30 cellular contexts compared by ENCODE assay signal in the genomic region with DNA sequence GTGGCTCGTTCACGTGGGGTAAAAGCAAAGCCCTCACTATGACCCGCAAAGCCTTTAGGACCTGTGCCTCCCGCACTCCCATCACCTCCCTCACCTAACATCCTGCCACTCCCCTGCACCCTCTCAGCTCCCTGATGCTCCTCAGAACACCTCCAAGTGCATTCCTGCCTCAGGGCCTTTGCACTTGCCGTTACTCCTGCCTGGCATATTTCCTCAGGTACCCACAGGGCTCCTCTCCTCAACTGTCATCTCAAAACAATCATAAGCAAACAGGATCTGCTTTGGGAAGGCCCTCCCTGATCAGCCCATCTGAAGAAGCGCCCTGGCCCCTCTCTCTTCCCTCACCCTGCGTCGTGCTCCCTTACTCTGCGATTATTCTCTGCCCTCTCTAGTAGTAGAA. TPM values are rescaled to one million over a fixed set of nuclear protein-coding genes. Genes with fewer than 3 reads are reported as not detected.
DNase-seq lines count a peak whose midpoint lies in the region; ATAC-seq, FAIRE-seq and TF ChIP-seq lines count a peak whose summit lies in the region.
"Had no signal": no experiment of that assay in that cellular context is flagged by ENCODE, and none has a peak within 500 bp of the region (broad histone marks: within the 10 kb centered on the region; RNA-seq: fewer than 3 reads in every experiment).

No MANE protein-coding gene starts in this region.

- H2BK120ac ChIP-seq in mesenchymal stem cell (ENCODE audit: low read depth, low read length): no peak overlapping the region

- no peak overlapping the region for H2AK5ac ChIP-seq in mesenchymal stem cell (ENCODE audit: low read length, severe bottlenecking)

- CTCF ChIA-PET in activated CD4-positive, alpha-beta T cell treated with anti-CD3 and anti-CD28 coated beads, Interleukin-2, amount 10 ng/mL, durations not matched to agents 7 days and 5 days (lab: Charles Lee): interaction anchor here (1.5 to 25.7 kb wide), 3 partner anchors 25 to 155 kb away, joined by 4 to 439 read pairs (median 7); no protein-coding TSS in a partner anchor
- CTCF ChIA-PET in Caco-2 (lab: Charles Lee): interaction anchor here (1.0 kb wide), 1 partner anchor 156 kb away, joined by 3 read pairs; no protein-coding TSS in a partner anchor
- CTCF ChIA-PET in activated CD8-positive, alpha-beta T cell treated with anti-CD3 and anti-CD28 coated beads, Interleukin-2, amount 10 ng/mL, durations not matched to agents 7 days and 5 days (lab: Charles Lee): interaction anchor here (9.7 to 18.3 kb wide), 3 partner anchors 28 to 153 kb away, joined by 193 to 506 read pairs (median 252); a partner anchor contains a TSS

- H4K8ac ChIP-seq in mesenchymal stem cell (ENCODE audit: low read length): no peak overlapping the region

- TF ChIP-seq CTCF in Caco-2 (IDR thresholded peaks at IDR 0.05; ENCODE audit: insufficient read depth in 1 of 2, low read depth in 1 of 2, low read length in 1 of 2, severe bottlenecking in 1 of 2, unreplicated experiment in 1 of 2) (no peak), GM23338 (conservative IDR thresholded peaks at IDR 0.05; ENCODE audit: low read depth in 2 of 2) (no peak)

- peaks cover 43% of the 10 kb centered on the region for H3K4me1 Mint-ChIP-seq in activated CD4-positive, alpha-beta T cell treated with anti-CD3 and anti-CD28 coated beads, Interleukin-2, amount 10 ng/mL, durations not matched to agents 7 days and 5 days
- H3K4me1 Mint-ChIP-seq in Caco-2 (ENCODE audit: low read depth, unreplicated experiment) (peaks cover 19% of the 10 kb centered on the region), GM23338 (peaks cover 44% of the 10 kb centered on the region)
- peaks cover 48% of the 10 kb centered on the region for H3K4me1 Mint-ChIP-seq in activated CD8-positive, alpha-beta T cell treated with anti-CD3 and anti-CD28 coated beads, Interleukin-2, amount 10 ng/mL, durations not matched to agents 7 days and 5 days (ENCODE audit: low read depth)

- peak overlapping the region in 1 of 2 experiments; percentile 27 for H2BK12ac ChIP-seq in mesenchymal stem cell (ENCODE audit: low read length in 2 of 2)

- no peaks in the 10 kb centered on the region for H3K79me2 ChIP-seq in GM23338 (replicated peaks; ENCODE audit: insufficient read depth)

- POLR2A ChIA-PET in activated CD4-positive, alpha-beta T cell treated with anti-CD3 and anti-CD28 coated beads, Interleukin-2, amount 10 ng/mL, durations not matched to agents 7 days and 5 days (lab: Charles Lee): no interaction called here
- POLR2A ChIA-PET in Caco-2 (lab: Charles Lee): no interaction called here
- POLR2A ChIA-PET in activated CD8-positive, alpha-beta T cell treated with anti-CD3 and anti-CD28 coated beads, Interleukin-2, amount 10 ng/mL, durations not matched to agents 7 days and 5 days (lab: Charles Lee): interaction anchor here (0.8 to 14.7 kb wide), 2 partner anchors 118 to 155 kb away, joined by 3 to 574 read pairs; a partner anchor contains a TSS

- H3K9me3 Mint-ChIP-seq in activated CD4-positive, alpha-beta T cell treated with anti-CD3 and anti-CD28 coated beads, Interleukin-2, amount 10 ng/mL, durations not matched to agents 7 days and 5 days: no peaks in the 10 kb centered on the region
- no peaks in the 10 kb centered on the region for H3K9me3 Mint-ChIP-seq in Caco-2 (ENCODE audit: unreplicated experiment)
- no peaks in the 10 kb centered on the region for H3K9me3 Mint-ChIP-seq in activated CD8-positive, alpha-beta T cell treated with anti-CD3 and anti-CD28 coated beads, Interleukin-2, amount 10 ng/mL, durations not matched to agents 7 days and 5 days (ENCODE audit: insufficient read depth)
- H3K9me3 Mint-ChIP-seq in GM23338: no peaks in the 10 kb centered on the region
- H3K9me3 Mint-ChIP-seq: activated T-cell treated with anti-CD3 and anti-CD28 coated beads, Interleukin-2, amount 50 U/mL, for 4 hours had no signal

- H3K27me3 ChIP-seq in Caco-2 (replicated peaks; ENCODE audit: control insufficient read depth, insufficient read depth, low read length): no peaks in the 10 kb centered on the region
- peaks cover 0 to 9% of the 10 kb centered on the region in 2 experiments for H3K27me3 ChIP-seq in mesenchymal stem cell (ENCODE audit: control insufficient read depth in 1 of 2, insufficient read depth in 1 of 2, low read length in 2 of 2)
- H3K27me3 ChIP-seq in small intestine (ENCODE audit: control insufficient read depth in 2 of 2, insufficient read depth in 2 of 2, low read length in 2 of 2): no peaks in the 10 kb centered on the region
- no peaks in the 10 kb centered on the region for H3K27me3 ChIP-seq in GM23338 (ENCODE audit: insufficient read depth)
- H3K27me3 ChIP-seq: ascending aorta, testis, uterus had no signal

- no peaks in the 10 kb centered on the region for H3K9me2 ChIP-seq in GM23338 (ENCODE audit: insufficient read depth)
- H3K9me2 ChIP-seq: SK-N-SH had no signal

- no peak overlapping the region for H3K18ac ChIP-seq in mesenchymal stem cell (ENCODE audit: low read depth in 1 of 2, low read length in 2 of 2)

- no peak overlapping the region for H3K9ac ChIP-seq in mesenchymal stem cell (ENCODE audit: low read length)
- H3K9ac ChIP-seq: SK-N-SH had no signal

- BruUV-seq in Caco-2 (replicated peaks; lab: Mats Ljungman, UMichigan): no TSS peak

- intact Hi-C loops in Caco-2 (cut with micrococcal nuclease; ENCODE audit: unreplicated experiment): no loop called here

- no peak overlapping the region for H3K23ac ChIP-seq in mesenchymal stem cell (ENCODE audit: low read length in 2 of 2)

- H3F3A ChIP-seq in GM23338 (replicated peaks; ENCODE audit: low read depth): peaks cover 36% of the 10 kb centered on the region; the same call in 1 of the 2 replicates

- no peak overlapping the region for H3K4me3 ChIP-seq in Caco-2 (ENCODE audit: low read depth, low read length)
- no peak overlapping the region for H3K4me3 ChIP-seq in mesenchymal stem cell (ENCODE audit: insufficient read depth in 1 of 2, low read depth in 1 of 2, low read length in 2 of 2)
- no peak overlapping the region for H3K4me3 ChIP-seq in small intestine (ENCODE audit: low read depth in 1 of 2, low read length in 2 of 2)
- no peak overlapping the region for H3K4me3 ChIP-seq in GM23338
- H3K4me3 ChIP-seq: ascending aorta, testis, uterus had no signal

- no peaks in the 10 kb centered on the region for H3K36me3 ChIP-seq in Caco-2 (ENCODE audit: control insufficient read depth, insufficient read depth, low read length)
- no peaks in the 10 kb centered on the region for H3K36me3 ChIP-seq in mesenchymal stem cell (ENCODE audit: control insufficient read depth in 1 of 2, insufficient read depth in 2 of 2, low read depth in 1 of 2, low read length in 2 of 2)
- H3K36me3 ChIP-seq in small intestine (ENCODE audit: control insufficient read depth in 2 of 2, insufficient read depth in 2 of 2, low read length in 2 of 2): no peaks in the 10 kb centered on the region
- no peaks in the 10 kb centered on the region for H3K36me3 ChIP-seq in GM23338 (ENCODE audit: insufficient read depth)
- H3K36me3 ChIP-seq: ascending aorta, uterus had no signal

- H3K4me2 ChIP-seq in mesenchymal stem cell (ENCODE audit: low read length, poor library complexity, severe bottlenecking): no peak overlapping the region
- no peak overlapping the region for H3K4me2 ChIP-seq in GM23338
- H3K4me2 ChIP-seq: SK-N-SH had no signal

- no peak overlapping the region for H3K4me3 Mint-ChIP-seq in activated CD4-positive, alpha-beta T cell treated with anti-CD3 and anti-CD28 coated beads, Interleukin-2, amount 10 ng/mL, durations not matched to agents 7 days and 5 days
- H3K4me3 Mint-ChIP-seq in Caco-2 (ENCODE audit: unreplicated experiment): no peak overlapping the region
- H3K4me3 Mint-ChIP-seq in activated CD8-positive, alpha-beta T cell treated with anti-CD3 and anti-CD28 coated beads, Interleukin-2, amount 10 ng/mL, durations not matched to agents 7 days and 5 days: no peak overlapping the region
- H3K4me3 Mint-ChIP-seq in GM23338: no peak overlapping the region; the same call in 2 of the 3 replicates
- H3K4me3 Mint-ChIP-seq: activated T-cell treated with anti-CD3 and anti-CD28 coated beads, Interleukin-2, amount 50 U/mL, for 4 hours had no signal

- H3K4me1 ChIP-seq in Caco-2 (peaks cover 28% of the 10 kb centered on the region), mesenchymal stem cell (ENCODE audit: control insufficient read depth, insufficient read depth, low read depth, low read length) (peaks cover 19% of the 10 kb centered on the region), small intestine (ENCODE audit: control insufficient read depth in 2 of 2, insufficient read depth in 1 of 2, low read depth in 1 of 2, low read length in 1 of 2) (peaks cover 0 to 5% of the 10 kb centered on the region in 2 donors), GM23338 (ENCODE audit: insufficient read depth) (peaks cover 32% of the 10 kb centered on the region)
- H3K4me1 ChIP-seq: uterus had no signal

- H3K4ac ChIP-seq in mesenchymal stem cell (ENCODE audit: low read depth in 1 of 2, low read length in 2 of 2): no peak overlapping the region

- no peaks in the 10 kb centered on the region for H3K9me3 ChIP-seq in Caco-2
- no peaks in the 10 kb centered on the region for H3K9me3 ChIP-seq in mesenchymal stem cell (ENCODE audit: control insufficient read depth, low read length)
- no peaks in the 10 kb centered on the region for H3K9me3 ChIP-seq in small intestine (ENCODE audit: control insufficient read depth, low read depth)
- H3K9me3 ChIP-seq: ascending aorta, SK-N-SH, testis, uterus had no signal

- no peak for FAIRE-seq in small intestine (lab: Jason Lieb, UNC)
- FAIRE-seq: A204.1 had no signal

- 98% methylated on average over 9 of the region's 9 CpGs for WGBS in mesenchymal stem cell
- WGBS in small intestine, 3 donors: 89 to 94% (median 91%) methylated on average over 9 of the region's 9 CpGs

- ATAC-seq in activated CD8-positive, alpha-beta T cell treated with anti-CD3 and anti-CD28 coated beads, Interleukin-2, amount 10 ng/mL, durations not matched to agents 7 days and 5 days: no peak
- ATAC-seq in GM23338: no peak
- ATAC-seq: activated T-cell treated with anti-CD3 and anti-CD28 coated beads, Interleukin-2, amount 50 U/mL, for 4 hours; left colon had no signal

- no peak overlapping the region for H3K14ac ChIP-seq in mesenchymal stem cell (ENCODE audit: low read length in 2 of 2)

- H4K91ac ChIP-seq in mesenchymal stem cell (ENCODE audit: low read length): no peak overlapping the region

- no peak overlapping the region for H2AFZ ChIP-seq in mesenchymal stem cell (ENCODE audit: low read depth, low read length)
- H2AFZ ChIP-seq in GM23338: no peak overlapping the region

- H3K27ac ChIP-seq in mesenchymal stem cell (ENCODE audit: low read length, poor library complexity, severe bottlenecking) (no peak overlapping the region), small intestine (ENCODE audit: low read depth in 1 of 2, low read length in 1 of 2) (no peak overlapping the region), GM23338 (ENCODE audit: low read depth) (no peak overlapping the region)
- H3K27ac ChIP-seq: ascending aorta, testis, uterus had no signal

- H4K20me1 ChIP-seq in GM23338 (replicated peaks; ENCODE audit: insufficient read depth): no peaks in the 10 kb centered on the region

- H2BK15ac ChIP-seq in mesenchymal stem cell (ENCODE audit: low read depth, poor library complexity, severe bottlenecking): peak overlapping the region; percentile 89

- H3K36me3 Mint-ChIP-seq in activated CD4-positive, alpha-beta T cell treated with anti-CD3 and anti-CD28 coated beads, Interleukin-2, amount 10 ng/mL, durations not matched to agents 7 days and 5 days (ENCODE audit: low read depth): peaks cover 4% of the 10 kb centered on the region
- H3K36me3 Mint-ChIP-seq in Caco-2 (ENCODE audit: insufficient read depth, unreplicated experiment) (no peaks in the 10 kb centered on the region), GM23338 (ENCODE audit: low read depth) (no peaks in the 10 kb centered on the region; the same call in 2 of the 3 replicates)
- H3K36me3 Mint-ChIP-seq in activated CD8-positive, alpha-beta T cell treated with anti-CD3 and anti-CD28 coated beads, Interleukin-2, amount 10 ng/mL, durations not matched to agents 7 days and 5 days (ENCODE audit: low read depth): peaks cover 2% of the 10 kb centered on the region

- no peak overlapping the region for H2BK5ac ChIP-seq in mesenchymal stem cell (ENCODE audit: low read depth, low read length, poor library complexity, severe bottlenecking)

- H3K27me3 Mint-ChIP-seq in activated CD4-positive, alpha-beta T cell treated with anti-CD3 and anti-CD28 coated beads, Interleukin-2, amount 10 ng/mL, durations not matched to agents 7 days and 5 days: no peaks in the 10 kb centered on the region
- no peaks in the 10 kb centered on the region for H3K27me3 Mint-ChIP-seq in Caco-2 (ENCODE audit: insufficient read depth, unreplicated experiment)
- no peaks in the 10 kb centered on the region for H3K27me3 Mint-ChIP-seq in activated CD8-positive, alpha-beta T cell treated with anti-CD3 and anti-CD28 coated beads, Interleukin-2, amount 10 ng/mL, durations not matched to agents 7 days and 5 days (ENCODE audit: low read depth)
- peaks cover 10% of the 10 kb centered on the region for H3K27me3 Mint-ChIP-seq in GM23338 (ENCODE audit: insufficient read depth, low read depth, poor library complexity)

- H3K79me1 ChIP-seq in mesenchymal stem cell (replicated peaks; ENCODE audit: low read length, poor library complexity, severe bottlenecking): no peaks in the 10 kb centered on the region

- DNase-seq in activated CD4-positive, alpha-beta T cell treated with anti-CD3 and anti-CD28 coated beads, Interleukin-2, amount 10 ng/mL, durations not matched to agents 7 days and 5 days: no peak
- no peak for DNase-seq in activated CD4-positive, alpha-beta T cell treated with anti-CD3 and anti-CD28 coated beads, Interleukin-2, amount 50 U/mL, for 48 hours
- no peak for DNase-seq in Caco-2
- DNase-seq in activated CD8-positive, alpha-beta T cell treated with anti-CD3 and anti-CD28 coated beads, Interleukin-2, amount 10 ng/mL, durations not matched to agents 7 days and 5 days: no peak
- no peak for DNase-seq in mesenchymal stem cell
- no peak for DNase-seq in NCI-H510A treated with DMSO at 0.1 percent for 48 hours (lab: John Stamatoyannopoulos, UW)
- DNase-seq in small intestine: no peak
- no peak for DNase-seq in GM23338 (ENCODE audit: low spot score)
- DNase-seq: activated naive CD4-positive, alpha-beta T cell treated with Interleukin-2 at 50 U/mL for 16 hours; activated T-cell treated with anti-CD3 and anti-CD28 coated beads, Interleukin-2, amount 50 U/mL, for 4 hours; COR-L47; DMS79 treated with DMSO at 0.1 percent for 48 hours; GOT3; left colon; mesendoderm; NCI-H1092; NCI-H187; NCI-H524 treated with DMSO at 0.1 percent for 48 hours; retina; SK-N-SH; stimulated activated CD4-positive, alpha-beta T cell treated with anti-CD3 and anti-CD28 coated beads, Interleukin-4, amount 100 ng/mL, for 1 hour; stimulated activated naive CD4-positive, alpha-beta T cell; T-helper 9 cell; testis; uterus had no signal

- H3K27ac Mint-ChIP-seq in activated CD4-positive, alpha-beta T cell treated with anti-CD3 and anti-CD28 coated beads, Interleukin-2, amount 10 ng/mL, durations not matched to agents 7 days and 5 days: peak overlapping the region; percentile 2
- H3K27ac Mint-ChIP-seq in Caco-2 (ENCODE audit: unreplicated experiment) (peak overlapping the region; percentile 12), GM23338 (no peak overlapping the region)
- peak overlapping the region; percentile 67 for H3K27ac Mint-ChIP-seq in activated CD8-positive, alpha-beta T cell treated with anti-CD3 and anti-CD28 coated beads, Interleukin-2, amount 10 ng/mL, durations not matched to agents 7 days and 5 days

RNA-seq across cellular contexts. Expression of a gene that starts 49.1 kb away (rescaled TPM):
- 1 to 10 TPM; 1.5 to 2.1 TPM for total RNA-seq in activated CD4-positive, alpha-beta T cell treated with anti-CD3 and anti-CD28 coated beads, Interleukin-2, amount 10 ng/mL, durations not matched to agents 7 days and 5 days
- not detected in 2 replicates for total RNA-seq in Caco-2 (2022)
- total RNA-seq in activated CD8-positive, alpha-beta T cell treated with anti-CD3 and anti-CD28 coated beads, Interleukin-2, amount 10 ng/mL, durations not matched to agents 7 days and 5 days: 10 to 100 TPM; 10.1 to 12.1 TPM
- polyA plus RNA-seq in mesenchymal stem cell (2013, experiment 1 of 2): 0.03 TPM
- polyA plus RNA-seq in mesenchymal stem cell (2013, experiment 2 of 2): not detected
- 1 to 10 TPM; 1.1 to 8.8 (median 5.7) TPM for polyA plus RNA-seq in small intestine
- 0.14 and 0.35 TPM in 2 replicates for total RNA-seq in GM23338 (2014; rRNA removed; shearing (Covaris generic))
- polyA plus RNA-seq in GM23338 (2016; fragmentation: Nextera tagmentation; extraction: Ambion mirVana): 0.13 and 0.16 TPM in 2 replicates
- total RNA-seq: fibroblast of villous mesenchyme, myocyte, RPMI7951 had no signal
- polyA plus RNA-seq: SK-N-SH had no signal
